ENCODE assay signal across 16 cellular contexts in the genomic region with DNA sequence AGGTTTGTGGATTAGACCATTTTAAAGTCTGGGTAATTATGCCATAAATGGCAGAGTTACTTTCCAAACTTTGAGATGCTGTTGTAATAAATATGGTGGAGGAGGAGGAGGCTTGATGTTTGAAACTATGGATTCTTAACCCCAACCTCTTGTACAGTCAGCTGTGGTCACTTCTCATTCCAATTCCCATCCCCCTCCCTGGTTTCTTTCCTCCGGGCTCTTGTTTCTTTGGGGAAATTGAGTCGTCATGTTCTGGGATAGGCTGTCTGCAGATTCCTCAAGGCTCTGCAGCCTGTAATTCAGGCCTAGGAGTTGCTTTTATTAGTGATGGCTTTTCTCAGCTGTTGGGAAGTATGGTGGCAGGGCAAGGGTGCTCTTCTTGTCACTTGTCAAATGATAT. TPM values are rescaled to one million over a fixed set of nuclear protein-coding genes. Genes with fewer than 3 reads are reported as not detected.
DNase-seq lines count a peak whose midpoint lies in the region; TF ChIP-seq lines count a peak whose summit lies in the region.
"Had no signal": no experiment of that assay in that cellular context is flagged by ENCODE, and none has a peak within 500 bp of the region (broad histone marks: within the 10 kb centered on the region; RNA-seq: fewer than 3 reads in every experiment).

No MANE protein-coding gene starts in this region.

- peaks cover 15% of the 10 kb centered on the region for H3K4me1 Mint-ChIP-seq in progenitor cell of endocrine pancreas (ENCODE audit: low read depth)
- H3K4me1 Mint-ChIP-seq in T-helper 2 cell treated with Interferon-gamma antibody and Interleukin-4, amounts not matched to agents 5 μg/mL and 100 μg/mL, for 36 hours (ENCODE audit: low read depth) = peaks cover 1% of the 10 kb centered on the region

- H3K4me3 ChIP-seq in foreskin fibroblast (ENCODE audit: low read depth in 1 of 2, low read length in 2 of 2) = peak overlapping the region; percentile 69 to 76
- H3K4me3 ChIP-seq: sigmoid colon had no signal

- TF ChIP-seq CTCF in foreskin fibroblast (IDR thresholded peaks at IDR 0.05; ENCODE audit: low read depth, low read length) (no peak), progenitor cell of endocrine pancreas (IDR thresholded peaks at IDR 0.05; ENCODE audit: unreplicated experiment) (no peak)

- no peaks in the 10 kb centered on the region for H3K36me3 Mint-ChIP-seq in progenitor cell of endocrine pancreas (ENCODE audit: insufficient read depth)
- H3K36me3 Mint-ChIP-seq in T-helper 2 cell treated with Interferon-gamma antibody and Interleukin-4, amounts not matched to agents 5 μg/mL and 100 μg/mL, for 36 hours (ENCODE audit: low read depth) = no peaks in the 10 kb centered on the region

- no peaks in the 10 kb centered on the region for H3K27me3 Mint-ChIP-seq in progenitor cell of endocrine pancreas
- peaks cover 47% of the 10 kb centered on the region for H3K27me3 Mint-ChIP-seq in T-helper 2 cell treated with Interferon-gamma antibody and Interleukin-4, amounts not matched to agents 5 μg/mL and 100 μg/mL, for 36 hours (ENCODE audit: low read depth)

- no peak overlapping the region for H3K27ac Mint-ChIP-seq in progenitor cell of endocrine pancreas
- H3K27ac Mint-ChIP-seq in T-helper 2 cell treated with Interferon-gamma antibody and Interleukin-4, amounts not matched to agents 5 μg/mL and 100 μg/mL, for 36 hours = no peak overlapping the region

- H3K9me3 Mint-ChIP-seq in progenitor cell of endocrine pancreas (ENCODE audit: low read depth) = no peaks in the 10 kb centered on the region
- no peaks in the 10 kb centered on the region for H3K9me3 Mint-ChIP-seq in T-helper 2 cell treated with Interferon-gamma antibody and Interleukin-4, amounts not matched to agents 5 μg/mL and 100 μg/mL, for 36 hours

- peak; percentile 74 for DNase-seq in EL
- peak; percentile 68 for DNase-seq in RPMI7951 (ENCODE audit: low read depth)
- peak; percentile 86 to 88 for DNase-seq in foreskin fibroblast
- no peak for DNase-seq in progenitor cell of endocrine pancreas (ENCODE audit: low spot score, unreplicated experiment)
- no peak for DNase-seq in T-helper 2 cell treated with Interferon-gamma antibody and Interleukin-4, amounts not matched to agents 5 μg/mL and 100 μg/mL, for 36 hours (ENCODE audit: low spot score)
- no peak for DNase-seq in NCI-H2227 (lab: John Stamatoyannopoulos, UW; ENCODE audit: unreplicated experiment)
- no peak for DNase-seq in amygdala (lab: John Stamatoyannopoulos, UW)
- DNase-seq in DMS 273 treated with DMSO at 0.1 percent for 48 hours (lab: John Stamatoyannopoulos, UW) = no peak
- DNase-seq: activated CD4-positive, alpha-beta T cell treated with anti-CD3 and anti-CD28 coated beads, Interleukin-2, amount 50 U/mL, for 1 hour; C1 segment of cervical spinal cord; DMS79; Karpas-422; naive B cell; NCI-H1436; NCI-H446 treated with DMSO at 0.1 percent for 48 hours; sigmoid colon had no signal

- H3K4me3 Mint-ChIP-seq in progenitor cell of endocrine pancreas (ENCODE audit: low read depth) = peak overlapping the region; percentile 88
- no peak overlapping the region for H3K4me3 Mint-ChIP-seq in T-helper 2 cell treated with Interferon-gamma antibody and Interleukin-4, amounts not matched to agents 5 μg/mL and 100 μg/mL, for 36 hours

RNA-seq across cellular contexts. Expression of gene PTK7, which starts 2.5 kb away (rescaled TPM):
- total RNA-seq in RPMI7951 (2014; rRNA removed; shearing (Covaris generic)) = 59.6 and 66.4 TPM in 2 replicates
- total RNA-seq in progenitor cell of endocrine pancreas = 141 and 142 TPM in 2 replicates

RNA-seq across cellular contexts. Expression of gene KLC4, which starts 19.2 kb away (rescaled TPM):
- 9.4 and 12.3 TPM in 2 replicates for total RNA-seq in RPMI7951 (2014; rRNA removed; shearing (Covaris generic))
- 71.9 and 73.8 TPM in 2 replicates for total RNA-seq in progenitor cell of endocrine pancreas

RNA-seq across cellular contexts. Expression of gene MRPL2, which starts 19.4 kb away (rescaled TPM):
- total RNA-seq in RPMI7951 (2014; rRNA removed; shearing (Covaris generic)) = 50.0 and 54.3 TPM in 2 replicates
- 45.2 and 52.2 TPM in 2 replicates for total RNA-seq in progenitor cell of endocrine pancreas

RNA-seq across cellular contexts. Expression of gene CUL7, which starts 25.0 kb away (rescaled TPM):
- 16.5 and 18.2 TPM in 2 replicates for total RNA-seq in RPMI7951 (2014; rRNA removed; shearing (Covaris generic))
- total RNA-seq in progenitor cell of endocrine pancreas = 58.9 and 60.9 TPM in 2 replicates

RNA-seq across cellular contexts. Expression of gene RRP36, which starts 57.2 kb away (rescaled TPM):
- 117 and 148 TPM in 2 replicates for total RNA-seq in RPMI7951 (2014; rRNA removed; shearing (Covaris generic))
- 60.6 and 62.4 TPM in 2 replicates for total RNA-seq in progenitor cell of endocrine pancreas

Comparison
In these comparisons a context has a peak if more than half of its experiments do, and no peak if none do; other contexts are left out.
1. DNase-seq: peak in EL (single experiment), RPMI7951 (single experiment) and foreskin fibroblast (2 of 2); none in progenitor cell of endocrine pancreas (single experiment), T-helper 2 cell treated with Interferon-gamma antibody and Interleukin-4, amounts not matched to agents 5 μg/mL and 100 μg/mL, for 36 hours (single experiment), NCI-H2227 (single experiment), amygdala (0 of 56) and DMS 273 treated with DMSO at 0.1 percent for 48 hours (single experiment).